ENCODE assay signal across 13 cellular contexts in the genomic region with DNA sequence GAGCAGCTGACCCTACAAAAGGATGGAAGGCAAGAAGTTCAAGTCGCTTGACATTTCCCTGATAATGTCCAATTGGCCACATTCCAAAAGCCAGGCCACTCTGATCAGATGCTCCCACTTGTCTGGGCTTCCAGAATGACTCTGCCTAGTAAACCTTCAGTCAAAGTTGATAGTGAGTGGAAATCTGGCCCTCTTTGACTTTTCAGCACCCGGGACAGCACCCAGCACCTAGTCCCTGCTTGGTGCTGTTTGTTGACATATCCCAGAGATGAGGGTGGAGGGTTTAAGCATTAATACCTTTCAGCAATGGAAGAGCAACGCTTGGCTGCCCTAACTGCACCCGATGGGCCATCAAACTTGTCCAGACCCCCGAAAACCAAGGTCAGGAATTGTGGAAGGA.
DNase-seq lines count a peak whose midpoint lies in the region; ATAC-seq and TF ChIP-seq lines count a peak whose summit lies in the region.
"Had no signal": no experiment of that assay in that cellular context is flagged by ENCODE, and none has a peak within 500 bp of the region (broad histone marks: within the 10 kb centered on the region; RNA-seq: fewer than 3 reads in every experiment).

No MANE protein-coding gene starts in this region.

- BruUV-seq in Calu3 (replicated peaks; lab: Mats Ljungman, UMichigan), result no TSS peak

- H3K36me3 Mint-ChIP-seq in Calu3 (ENCODE audit: insufficient read depth, unreplicated experiment), result no peaks in the 10 kb centered on the region

- ATAC-seq in HG03135 (IDR thresholded peaks at IDR 0.05; ENCODE audit: unreplicated experiment) (no peak), gastroesophageal sphincter (no peak)
- ATAC-seq: psoas muscle had no signal

- WGBS in gastroesophageal sphincter (ENCODE audit: low coverage in 1 of 2), 2 donors, result 0 to 18% methylated on average over 1 to 2 of the region's 5 CpGs

- H3K27ac ChIP-seq in HEK293 (ENCODE audit: extremely low read depth, low read depth, low read length) (no peak overlapping the region), gastroesophageal sphincter (no peak overlapping the region)
- H3K27ac ChIP-seq: psoas muscle had no signal

- CTCF ChIA-PET in Calu3 (lab: Charles Lee) (no interaction called here), HEK293 (lab: Yijun Ruan, JAX) (no interaction called here)

- H3K4me3 Mint-ChIP-seq in Calu3 (ENCODE audit: low read depth, unreplicated experiment), result no peak overlapping the region

- H3K27ac Mint-ChIP-seq in Calu3 (ENCODE audit: unreplicated experiment), result no peak overlapping the region

- TF ChIP-seq POLR2A in gastroesophageal sphincter (IDR thresholded peaks at IDR 0.05), result no peak

- no peaks in the 10 kb centered on the region for H3K9me3 Mint-ChIP-seq in Calu3 (ENCODE audit: low read depth, unreplicated experiment)

- H3K9me3 ChIP-seq in HEK293 (ENCODE audit: control insufficient read depth, insufficient read depth, low read depth, low read length) (no peaks in the 10 kb centered on the region), gastroesophageal sphincter (no peaks in the 10 kb centered on the region)
- H3K9me3 ChIP-seq: HAP-1, psoas muscle had no signal

- H3K4me1 ChIP-seq in HEK293 (ENCODE audit: control insufficient read depth, insufficient read depth, low read length) (no peaks in the 10 kb centered on the region), gastroesophageal sphincter (no peaks in the 10 kb centered on the region)
- H3K4me1 ChIP-seq: HAP-1, psoas muscle had no signal

- peaks cover 93% of the 10 kb centered on the region for H3K27me3 Mint-ChIP-seq in Calu3 (ENCODE audit: unreplicated experiment)

- POLR2A ChIA-PET in HEK293 (lab: Yijun Ruan, JAX), result no interaction called here

- no peaks in the 10 kb centered on the region for H3K4me1 Mint-ChIP-seq in Calu3 (ENCODE audit: low read depth, unreplicated experiment)

- peaks cover 51% of the 10 kb centered on the region for H3K27me3 ChIP-seq in gastroesophageal sphincter

- intact Hi-C loops in Calu3 (cut with micrococcal nuclease; ENCODE audit: unreplicated experiment), result no loop called here

- H3K36me3 ChIP-seq in HEK293 (ENCODE audit: control insufficient read depth in 2 of 2, insufficient read depth in 1 of 2, low read length in 2 of 2) (no peaks in the 10 kb centered on the region), gastroesophageal sphincter (no peaks in the 10 kb centered on the region)
- H3K36me3 ChIP-seq: HAP-1 had no signal

- H3K4me3 ChIP-seq in HEK293 (ENCODE audit: low read depth, low read length), result no peak overlapping the region
- H3K4me3 ChIP-seq in gastroesophageal sphincter, result no peak overlapping the region
- H3K4me3 ChIP-seq: HAP-1, psoas muscle had no signal

- TF ChIP-seq CTCF in Calu3 (IDR thresholded peaks at IDR 0.05; ENCODE audit: unreplicated experiment) (no peak), HEK293 (tag by site-specific recombination; IDR thresholded peaks at IDR 0.05) (no peak), gastroesophageal sphincter (IDR thresholded peaks at IDR 0.05) (no peak)

- no peak for TF ChIP-seq EP300 in gastroesophageal sphincter (IDR thresholded peaks at IDR 0.05)

- DNase-seq in Calu3, result peak; percentile 21
- DNase-seq in activated CD4-positive, alpha-beta T cell treated with anti-CD3 and anti-CD28 coated beads, Interleukin-2, amount 50 U/mL, for 48 hours, result peak; percentile 19 to 28
- DNase-seq in iPS-NIHi7 (ENCODE audit: extremely low spot score), result peak; percentile 84
- DNase-seq in NCI-H446 treated with DMSO at 0.1 percent for 48 hours (lab: John Stamatoyannopoulos, UW), result no peak
- no peak for DNase-seq in NCI-H2227 (lab: John Stamatoyannopoulos, UW; ENCODE audit: unreplicated experiment)
- DNase-seq: amniotic stem cell, hypothalamus, MV-4-11, psoas muscle had no signal

TF ChIP-seq in HEK293, 187 proteins besides CTCF, POLR2A, EP300 and RAD21:
- no peak for TF ChIP-seq ZNF670 (tag by site-specific recombination; IDR thresholded peaks at IDR 0.05; ENCODE audit: low read depth)
- TF ChIP-seq ZFP69B (tag by site-specific recombination; IDR thresholded peaks at IDR 0.05), result no peak
- TF ChIP-seq, protein P1, sequence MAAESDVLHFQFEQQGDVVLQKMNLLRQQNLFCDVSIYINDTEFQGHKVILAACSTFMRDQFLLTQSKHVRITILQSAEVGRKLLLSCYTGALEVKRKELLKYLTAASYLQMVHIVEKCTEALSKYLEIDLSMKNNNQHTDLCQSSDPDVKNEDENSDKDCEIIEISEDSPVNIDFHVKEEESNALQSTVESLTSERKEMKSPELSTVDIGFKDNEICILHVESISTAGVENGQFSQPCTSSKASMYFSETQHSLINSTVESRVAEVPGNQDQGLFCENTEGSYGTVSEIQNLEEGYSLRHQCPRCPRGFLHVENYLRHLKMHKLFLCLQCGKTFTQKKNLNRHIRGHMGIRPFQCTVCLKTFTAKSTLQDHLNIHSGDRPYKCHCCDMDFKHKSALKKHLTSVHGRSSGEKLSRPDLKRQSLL (tag by site-specific recombination; IDR thresholded peaks at IDR 0.05), result no peak
- TF ChIP-seq, protein P2, sequence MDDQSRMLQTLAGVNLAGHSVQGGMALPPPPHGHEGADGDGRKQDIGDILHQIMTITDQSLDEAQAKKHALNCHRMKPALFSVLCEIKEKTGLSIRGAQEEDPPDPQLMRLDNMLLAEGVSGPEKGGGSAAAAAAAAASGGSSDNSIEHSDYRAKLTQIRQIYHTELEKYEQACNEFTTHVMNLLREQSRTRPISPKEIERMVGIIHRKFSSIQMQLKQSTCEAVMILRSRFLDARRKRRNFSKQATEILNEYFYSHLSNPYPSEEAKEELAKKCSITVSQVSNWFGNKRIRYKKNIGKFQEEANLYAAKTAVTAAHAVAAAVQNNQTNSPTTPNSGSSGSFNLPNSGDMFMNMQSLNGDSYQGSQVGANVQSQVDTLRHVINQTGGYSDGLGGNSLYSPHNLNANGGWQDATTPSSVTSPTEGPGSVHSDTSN (CRISPR knock-in tag; IDR thresholded peaks at IDR 0.05), result peak; percentile 61; the same call in 1 of the 2 replicates
- TF ChIP-seq, protein P3, sequence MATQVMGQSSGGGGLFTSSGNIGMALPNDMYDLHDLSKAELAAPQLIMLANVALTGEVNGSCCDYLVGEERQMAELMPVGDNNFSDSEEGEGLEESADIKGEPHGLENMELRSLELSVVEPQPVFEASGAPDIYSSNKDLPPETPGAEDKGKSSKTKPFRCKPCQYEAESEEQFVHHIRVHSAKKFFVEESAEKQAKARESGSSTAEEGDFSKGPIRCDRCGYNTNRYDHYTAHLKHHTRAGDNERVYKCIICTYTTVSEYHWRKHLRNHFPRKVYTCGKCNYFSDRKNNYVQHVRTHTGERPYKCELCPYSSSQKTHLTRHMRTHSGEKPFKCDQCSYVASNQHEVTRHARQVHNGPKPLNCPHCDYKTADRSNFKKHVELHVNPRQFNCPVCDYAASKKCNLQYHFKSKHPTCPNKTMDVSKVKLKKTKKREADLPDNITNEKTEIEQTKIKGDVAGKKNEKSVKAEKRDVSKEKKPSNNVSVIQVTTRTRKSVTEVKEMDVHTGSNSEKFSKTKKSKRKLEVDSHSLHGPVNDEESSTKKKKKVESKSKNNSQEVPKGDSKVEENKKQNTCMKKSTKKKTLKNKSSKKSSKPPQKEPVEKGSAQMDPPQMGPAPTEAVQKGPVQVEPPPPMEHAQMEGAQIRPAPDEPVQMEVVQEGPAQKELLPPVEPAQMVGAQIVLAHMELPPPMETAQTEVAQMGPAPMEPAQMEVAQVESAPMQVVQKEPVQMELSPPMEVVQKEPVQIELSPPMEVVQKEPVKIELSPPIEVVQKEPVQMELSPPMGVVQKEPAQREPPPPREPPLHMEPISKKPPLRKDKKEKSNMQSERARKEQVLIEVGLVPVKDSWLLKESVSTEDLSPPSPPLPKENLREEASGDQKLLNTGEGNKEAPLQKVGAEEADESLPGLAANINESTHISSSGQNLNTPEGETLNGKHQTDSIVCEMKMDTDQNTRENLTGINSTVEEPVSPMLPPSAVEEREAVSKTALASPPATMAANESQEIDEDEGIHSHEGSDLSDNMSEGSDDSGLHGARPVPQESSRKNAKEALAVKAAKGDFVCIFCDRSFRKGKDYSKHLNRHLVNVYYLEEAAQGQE (tag by site-specific recombination; IDR thresholded peaks at IDR 0.05), result peak; percentile 95

Comparison
In these comparisons a context has a peak if more than half of its experiments do, and no peak if none do; other contexts are left out.
1. DNase-seq: peak in Calu3 (single experiment), activated CD4-positive, alpha-beta T cell treated with anti-CD3 and anti-CD28 coated beads, Interleukin-2, amount 50 U/mL, for 48 hours (2 of 2) and iPS-NIHi7 (single experiment); none in NCI-H446 treated with DMSO at 0.1 percent for 48 hours (single experiment) and NCI-H2227 (single experiment).